1 cellular context compared by ENCODE assay signal in the genomic region with DNA sequence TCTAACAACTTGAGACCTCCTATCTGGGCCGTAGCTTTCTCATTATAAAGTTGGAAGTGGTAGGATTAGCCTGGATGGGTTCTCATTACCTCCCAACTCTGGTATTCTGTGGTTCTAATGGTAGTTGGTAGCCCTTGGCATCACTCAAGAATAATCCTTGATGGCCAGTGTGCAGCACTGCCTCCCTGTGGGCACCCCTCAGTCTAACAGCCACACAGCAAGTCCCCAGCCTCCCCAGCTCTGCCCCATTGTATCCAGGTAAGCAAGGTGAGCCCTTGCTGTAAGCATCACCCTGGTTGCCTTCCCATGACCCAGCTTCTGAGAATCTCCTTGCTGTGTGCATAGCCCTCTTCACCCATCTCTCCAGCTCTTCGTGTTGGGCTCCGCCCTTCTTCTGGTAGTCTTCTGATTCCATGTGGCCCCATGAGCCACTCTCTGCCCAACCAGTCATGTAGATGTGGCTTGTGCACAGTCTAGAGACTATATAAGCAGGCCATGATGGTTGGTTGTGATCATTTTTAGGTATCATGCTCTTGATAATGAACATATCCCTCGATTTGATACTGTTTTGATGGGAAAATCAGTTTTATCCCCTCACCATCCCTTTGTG.
TF ChIP-seq lines count a peak whose summit lies in the region.

No MANE protein-coding gene starts in this region.

TF ChIP-seq in IMR-90, 13 proteins besides CTCF, POLR2A, EP300 and RAD21 (continued from another document):
- TF ChIP-seq, protein P1, sequence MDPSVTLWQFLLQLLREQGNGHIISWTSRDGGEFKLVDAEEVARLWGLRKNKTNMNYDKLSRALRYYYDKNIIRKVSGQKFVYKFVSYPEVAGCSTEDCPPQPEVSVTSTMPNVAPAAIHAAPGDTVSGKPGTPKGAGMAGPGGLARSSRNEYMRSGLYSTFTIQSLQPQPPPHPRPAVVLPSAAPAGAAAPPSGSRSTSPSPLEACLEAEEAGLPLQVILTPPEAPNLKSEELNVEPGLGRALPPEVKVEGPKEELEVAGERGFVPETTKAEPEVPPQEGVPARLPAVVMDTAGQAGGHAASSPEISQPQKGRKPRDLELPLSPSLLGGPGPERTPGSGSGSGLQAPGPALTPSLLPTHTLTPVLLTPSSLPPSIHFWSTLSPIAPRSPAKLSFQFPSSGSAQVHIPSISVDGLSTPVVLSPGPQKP (IDR thresholded peaks at IDR 0.05; ENCODE audit: borderline replicate concordance, low read depth, low read length) = no peak
- TF ChIP-seq CHD1 (IDR thresholded peaks at IDR 0.05; ENCODE audit: low read depth, low read length) = no peak
- TF ChIP-seq MAFK (IDR thresholded peaks at IDR 0.05; ENCODE audit: low read depth, low read length) = no peak
- TF ChIP-seq RFX5 (IDR thresholded peaks at IDR 0.05; ENCODE audit: low read depth, low read length) = no peak
- TF ChIP-seq MXI1 (IDR thresholded peaks at IDR 0.05; ENCODE audit: borderline replicate concordance, low read depth, low read length) = no peak
- TF ChIP-seq, protein P2, sequence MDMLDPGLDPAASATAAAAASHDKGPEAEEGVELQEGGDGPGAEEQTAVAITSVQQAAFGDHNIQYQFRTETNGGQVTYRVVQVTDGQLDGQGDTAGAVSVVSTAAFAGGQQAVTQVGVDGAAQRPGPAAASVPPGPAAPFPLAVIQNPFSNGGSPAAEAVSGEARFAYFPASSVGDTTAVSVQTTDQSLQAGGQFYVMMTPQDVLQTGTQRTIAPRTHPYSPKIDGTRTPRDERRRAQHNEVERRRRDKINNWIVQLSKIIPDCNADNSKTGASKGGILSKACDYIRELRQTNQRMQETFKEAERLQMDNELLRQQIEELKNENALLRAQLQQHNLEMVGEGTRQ (IDR thresholded peaks at IDR 0.05; ENCODE audit: low read depth, low read length) = no peak
- no peak for TF ChIP-seq RCOR1 (IDR thresholded peaks at IDR 0.05; ENCODE audit: insufficient replicate concordance, low read length)
- TF ChIP-seq SMC3 (IDR thresholded peaks at IDR 0.05; ENCODE audit: low read depth, low read length) = no peak
- no peak for TF ChIP-seq FOS (IDR thresholded peaks at IDR 0.05; ENCODE audit: low read depth, low read length)
- TF ChIP-seq CEBPB (IDR thresholded peaks at IDR 0.05; ENCODE audit: low read depth, low read length) = no peak
- TF ChIP-seq BHLHE40 (IDR thresholded peaks at IDR 0.05; ENCODE audit: low read depth, low read length) = no peak
- no peak for TF ChIP-seq NFE2L2 (IDR thresholded peaks at IDR 0.05; ENCODE audit: low read depth, low read length)
TF ChIP-seq in IMR-90: peak in this region for 0.
